ENCODE assay signal across 13 cellular contexts in the genomic region with DNA sequence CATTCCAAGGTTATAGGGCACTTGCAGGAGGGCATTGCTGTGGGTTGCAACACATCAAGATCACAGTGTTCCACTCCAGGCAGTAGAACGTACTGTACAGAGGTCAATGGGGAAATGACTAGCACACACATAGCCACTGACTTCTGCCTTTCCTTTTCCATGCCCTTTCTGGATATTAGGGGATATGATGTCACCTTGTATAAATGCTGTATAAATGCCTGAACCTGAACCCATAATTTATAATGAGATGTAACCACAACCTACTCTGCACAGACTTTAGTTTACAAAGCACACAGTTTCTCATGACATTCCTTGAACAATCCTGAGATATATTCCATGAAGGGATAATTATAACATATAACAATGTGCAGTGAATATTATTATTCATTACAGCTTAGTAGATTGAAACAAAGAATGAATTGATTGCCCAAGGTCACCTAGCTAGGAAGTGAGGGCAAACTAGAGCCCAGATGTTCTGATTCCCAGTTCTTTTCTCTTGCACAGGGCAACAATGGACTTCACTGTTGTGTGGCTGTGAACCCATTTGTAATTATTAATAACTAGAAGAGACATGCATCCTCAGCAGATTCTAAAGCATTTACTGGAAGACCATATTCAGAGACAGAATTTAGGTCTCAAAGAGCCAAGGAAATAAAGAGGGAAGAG. TPM values are rescaled to one million over a fixed set of nuclear protein-coding genes. Genes with fewer than 3 reads are reported as not detected.
DNase-seq lines count a peak whose midpoint lies in the region; ATAC-seq, FAIRE-seq and TF ChIP-seq lines count a peak whose summit lies in the region.
"Had no signal": no experiment of that assay in that cellular context is flagged by ENCODE, and none has a peak within 500 bp of the region (broad histone marks: within the 10 kb centered on the region; RNA-seq: fewer than 3 reads in every experiment).

No MANE protein-coding gene starts in this region.

- no peak overlapping the region for H3K4me3 Mint-ChIP-seq in T-helper 2 cell treated with Interferon-gamma antibody and Interleukin-4, amounts not matched to agents 5 μg/mL and 100 μg/mL, for 36 hours

- no TSS peak for BruUV-seq in HCT116 (replicated peaks; lab: Mats Ljungman, UMichigan)

- H3K4me1 ChIP-seq in HCT116 (ENCODE audit: control insufficient read depth in 1 of 2, insufficient read depth in 2 of 2, low read length in 2 of 2) (peaks cover 9 to 28% of the 10 kb centered on the region in 2 experiments), right atrium auricular region (peaks cover 0 to 48% of the 10 kb centered on the region in 2 donors), suprapubic skin (peaks cover 24% of the 10 kb centered on the region)

- H3K4me3 ChIP-seq in HCT116 (replicated peaks in 1 of 2; ENCODE audit: low read depth in 1 of 2, low read length in 2 of 2) (no peak overlapping the region), bronchial epithelial cell (ENCODE audit: low read depth, low read length) (no peak overlapping the region), right atrium auricular region (no peak overlapping the region), suprapubic skin (no peak overlapping the region)

- no peak for TF ChIP-seq EP300 in suprapubic skin (IDR thresholded peaks at IDR 0.05)

- H3K79me2 ChIP-seq in HCT116 (ENCODE audit: insufficient read depth, low read length) = no peaks in the 10 kb centered on the region

- CTCF ChIA-PET in HCT116 (lab: Charles Lee) = interaction anchor here (1.5 kb wide), 1 partner anchor 93 kb away, joined by 7 read pairs; no protein-coding TSS in a partner anchor

- no peaks in the 10 kb centered on the region for H3K9me3 Mint-ChIP-seq in T-helper 2 cell treated with Interferon-gamma antibody and Interleukin-4, amounts not matched to agents 5 μg/mL and 100 μg/mL, for 36 hours

- H3K9ac ChIP-seq in HCT116 (ENCODE audit: low read length) = no peak overlapping the region

- no peak for DNase-seq in HCT116 (ENCODE audit: low read depth, low spot score)
- peak; percentile 72 for DNase-seq in bronchial epithelial cell (ENCODE audit: low read depth)
- DNase-seq in right atrium auricular region (ENCODE audit: low spot score) = no peak
- no peak for DNase-seq in suprapubic skin (ENCODE audit: low spot score in 2 of 2)
- DNase-seq in HT-29 (ENCODE audit: low spot score) = no peak
- no peak for DNase-seq in T-helper 2 cell treated with Interferon-gamma antibody and Interleukin-4, amounts not matched to agents 5 μg/mL and 100 μg/mL, for 36 hours (ENCODE audit: low spot score)
- DNase-seq: aorta, DMS79 treated with DMSO at 0.1 percent for 48 hours, midbrain, NCI-H1436 had no signal

- H3K36me3 Mint-ChIP-seq in T-helper 2 cell treated with Interferon-gamma antibody and Interleukin-4, amounts not matched to agents 5 μg/mL and 100 μg/mL, for 36 hours (ENCODE audit: low read depth) = no peaks in the 10 kb centered on the region

- TF ChIP-seq POLR2A in HCT116 (IDR thresholded peaks at IDR 0.05; ENCODE audit: borderline replicate concordance, extremely low read depth, insufficient read depth, insufficient read length) (no peak), suprapubic skin (IDR thresholded peaks at IDR 0.05) (no peak)

- H3K36me3 ChIP-seq in HCT116 (ENCODE audit: control insufficient read depth in 1 of 2, insufficient read depth in 2 of 2, low read length in 2 of 2) (no peaks in the 10 kb centered on the region), bronchial epithelial cell (ENCODE audit: control insufficient read depth, insufficient read depth, low read length) (no peaks in the 10 kb centered on the region), right atrium auricular region (no peaks in the 10 kb centered on the region), suprapubic skin (no peaks in the 10 kb centered on the region)

- no peak overlapping the region for H3K27ac Mint-ChIP-seq in T-helper 2 cell treated with Interferon-gamma antibody and Interleukin-4, amounts not matched to agents 5 μg/mL and 100 μg/mL, for 36 hours

- no peak for FAIRE-seq in bronchial epithelial cell (lab: Jason Lieb, UNC)
- FAIRE-seq: HTR-8/SVneo, TTC549 had no signal

- H3K9me2 ChIP-seq in HCT116 (ENCODE audit: insufficient read depth) = no peaks in the 10 kb centered on the region

- peaks cover 26% of the 10 kb centered on the region for H3K27me3 Mint-ChIP-seq in T-helper 2 cell treated with Interferon-gamma antibody and Interleukin-4, amounts not matched to agents 5 μg/mL and 100 μg/mL, for 36 hours (ENCODE audit: low read depth)

- 69% methylated on average over 1 of the region's 1 CpG for WGBS in suprapubic skin

- POLR2A ChIA-PET in HCT116 (lab: Charles Lee) = no interaction called here

- H3K27ac ChIP-seq in HCT116 (ENCODE audit: low read depth, low read length) (no peak overlapping the region), right atrium auricular region (peak overlapping the region; percentile 87 to 89), suprapubic skin (peak overlapping the region; percentile 48)

- no peaks in the 10 kb centered on the region for H3K27me3 ChIP-seq in HCT116 (ENCODE audit: insufficient read depth, low read length)
- H3K27me3 ChIP-seq in bronchial epithelial cell (ENCODE audit: control insufficient read depth, insufficient read depth, low read length) = no peaks in the 10 kb centered on the region
- no peaks in the 10 kb centered on the region for H3K27me3 ChIP-seq in right atrium auricular region
- no peaks in the 10 kb centered on the region for H3K27me3 ChIP-seq in suprapubic skin

- peak overlapping the region; percentile 92 for H2AFZ ChIP-seq in HCT116 (ENCODE audit: low read depth, low read length, poor library complexity, severe bottlenecking)

- H3K9me3 ChIP-seq in HCT116 (ENCODE audit: control insufficient read depth in 1 of 2, insufficient read depth in 1 of 2, low read depth in 1 of 2, low read length in 2 of 2) (no peaks in the 10 kb centered on the region), right atrium auricular region (no peaks in the 10 kb centered on the region), suprapubic skin (no peaks in the 10 kb centered on the region)

- no peaks in the 10 kb centered on the region for H3K4me1 Mint-ChIP-seq in T-helper 2 cell treated with Interferon-gamma antibody and Interleukin-4, amounts not matched to agents 5 μg/mL and 100 μg/mL, for 36 hours (ENCODE audit: low read depth)

- no peaks in the 10 kb centered on the region for H4K20me1 ChIP-seq in HCT116 (ENCODE audit: insufficient read depth)

- RAD21 ChIA-PET in HCT116 (lab: Charles Lee; ENCODE audit: low non-redundant PET in 1 of 2, low total read pairs in 2 of 2, uncharacterized antibody in 2 of 2, unreplicated experiment in 2 of 2) = no interaction called here

- H3K4me2 ChIP-seq in HCT116 (ENCODE audit: low read length) = peak overlapping the region; percentile 73; the same call in 1 of the 2 replicates

- no peak for ATAC-seq in HCT116
- ATAC-seq in GM21576 (IDR thresholded peaks at IDR 0.05; ENCODE audit: unreplicated experiment) = no peak

- TF ChIP-seq CTCF in HCT116 (IDR thresholded peaks at IDR 0.05 in 2 of 3, conservative IDR thresholded peaks at IDR 0.05 in 1 of 3; ENCODE audit: borderline replicate concordance in 1 of 3, insufficient read depth in 1 of 3, low read depth in 2 of 3, low read length in 2 of 3) = no peak
- no peak for TF ChIP-seq CTCF in bronchial epithelial cell (IDR thresholded peaks at IDR 0.05; ENCODE audit: insufficient read depth, low read length, severe bottlenecking)
- no peak for TF ChIP-seq CTCF in right atrium auricular region (IDR thresholded peaks at IDR 0.05)
- no peak for TF ChIP-seq CTCF in suprapubic skin (IDR thresholded peaks at IDR 0.05)

- intact Hi-C loops in HCT116 (cut with micrococcal nuclease) = no loop called here

- no peak for TF ChIP-seq RAD21 in HCT116 (IDR thresholded peaks at IDR 0.05; ENCODE audit: low read depth)

TF ChIP-seq in HCT116, 20 proteins besides CTCF, POLR2A, EP300 and RAD21:
- TF ChIP-seq TCF7L2 (IDR thresholded peaks at IDR 0.05; ENCODE audit: borderline replicate concordance, extremely low read depth, insufficient read depth, insufficient read length) (no peak), SP1 (IDR thresholded peaks at IDR 0.05; ENCODE audit: low read depth) (no peak), EZH2 (IDR thresholded peaks at IDR 0.05) (no peak), CBX3 (IDR thresholded peaks at IDR 0.05; ENCODE audit: low read depth) (no peak)
- TF ChIP-seq, protein P1, sequence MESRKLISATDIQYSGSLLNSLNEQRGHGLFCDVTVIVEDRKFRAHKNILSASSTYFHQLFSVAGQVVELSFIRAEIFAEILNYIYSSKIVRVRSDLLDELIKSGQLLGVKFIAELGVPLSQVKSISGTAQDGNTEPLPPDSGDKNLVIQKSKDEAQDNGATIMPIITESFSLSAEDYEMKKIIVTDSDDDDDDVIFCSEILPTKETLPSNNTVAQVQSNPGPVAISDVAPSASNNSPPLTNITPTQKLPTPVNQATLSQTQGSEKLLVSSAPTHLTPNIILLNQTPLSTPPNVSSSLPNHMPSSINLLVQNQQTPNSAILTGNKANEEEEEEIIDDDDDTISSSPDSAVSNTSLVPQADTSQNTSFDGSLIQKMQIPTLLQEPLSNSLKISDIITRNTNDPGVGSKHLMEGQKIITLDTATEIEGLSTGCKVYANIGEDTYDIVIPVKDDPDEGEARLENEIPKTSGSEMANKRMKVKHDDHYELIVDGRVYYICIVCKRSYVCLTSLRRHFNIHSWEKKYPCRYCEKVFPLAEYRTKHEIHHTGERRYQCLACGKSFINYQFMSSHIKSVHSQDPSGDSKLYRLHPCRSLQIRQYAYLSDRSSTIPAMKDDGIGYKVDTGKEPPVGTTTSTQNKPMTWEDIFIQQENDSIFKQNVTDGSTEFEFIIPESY (IDR thresholded peaks at IDR 0.05; ENCODE audit: extremely low read depth, insufficient replicate concordance, low read length) = no peak

RNA-seq across cellular contexts. Expression of a gene that starts 5.6 kb away (rescaled TPM):
- total RNA-seq in HCT116 (2021; ENCODE audit: unreplicated experiment) (14.3 TPM), bronchial epithelial cell (3.7 and 7.2 TPM in 2 replicates), right atrium auricular region (100 to 1,000 TPM; 109 to 145 TPM), suprapubic skin (10 to 100 TPM in 2 of 4 donors, 1 to 10 TPM in 2; 4.7 to 22.6 (median 13.4) TPM)
- polyA plus RNA-seq in HCT116 (2012) = 17.5 and 19.4 TPM in 2 replicates
- total RNA-seq in HT-29 (2014; rRNA removed; shearing (Covaris generic)) = 13.6 and 20.7 TPM in 2 replicates
